ENCODE assay signal across 8 cellular contexts in genomic region chr10:114304566-114305421, GRCh38.
A peak's percentile ranks its signal among the peaks of the same experiment; 100 is the strongest.
DNase-seq lines count a peak whose midpoint lies in the region; ATAC-seq and TF ChIP-seq lines count a peak whose summit lies in the region.

No MANE protein-coding gene starts in this region.

- peaks cover 36% of the 10 kb centered on the region for H3K4me1 Mint-ChIP-seq in HFFc6 (ENCODE audit: low read depth)
- H3K4me1 Mint-ChIP-seq in activated CD4-positive, alpha-beta T cell treated with anti-CD3 and anti-CD28 coated beads, Interleukin-2, amount 10 ng/mL, durations not matched to agents 24 days and 14 days = peaks cover 16% of the 10 kb centered on the region
- H3K4me1 Mint-ChIP-seq in stimulated activated effector memory CD8-positive, alpha-beta T cell treated with anti-CD3 and anti-CD28 coated beads, Interleukin-12 subunit alpha, Interleukin-12 subunit beta, amount 100 ng/mL, for 72 hours = peaks cover 16% of the 10 kb centered on the region

- TF ChIP-seq CTCF in GM12874 (IDR thresholded peaks at IDR 0.05; ENCODE audit: insufficient read depth, low read depth, low read length) (peak; percentile 70), HFFc6 (IDR thresholded peaks at IDR 0.05) (peak; percentile 24; the same call in 1 of the 2 replicates)

- H3K4me3 Mint-ChIP-seq in HFFc6 = peak overlapping the region; percentile 86
- peak overlapping the region; percentile 86 for H3K4me3 Mint-ChIP-seq in activated CD4-positive, alpha-beta T cell treated with anti-CD3 and anti-CD28 coated beads, Interleukin-2, amount 10 ng/mL, durations not matched to agents 24 days and 14 days
- H3K4me3 Mint-ChIP-seq in stimulated activated effector memory CD8-positive, alpha-beta T cell treated with anti-CD3 and anti-CD28 coated beads, Interleukin-12 subunit alpha, Interleukin-12 subunit beta, amount 100 ng/mL, for 72 hours = peak overlapping the region; percentile 81

- peak overlapping the region; percentile 76 for H3K27ac Mint-ChIP-seq in HFFc6
- peak overlapping the region; percentile 60 for H3K27ac Mint-ChIP-seq in activated CD4-positive, alpha-beta T cell treated with anti-CD3 and anti-CD28 coated beads, Interleukin-2, amount 10 ng/mL, durations not matched to agents 24 days and 14 days
- H3K27ac Mint-ChIP-seq in stimulated activated effector memory CD8-positive, alpha-beta T cell treated with anti-CD3 and anti-CD28 coated beads, Interleukin-12 subunit alpha, Interleukin-12 subunit beta, amount 100 ng/mL, for 72 hours = peak overlapping the region; percentile 57

- no peaks in the 10 kb centered on the region for H3K9me3 ChIP-seq in muscle layer of colon (ENCODE audit: low read length)

- ATAC-seq in stimulated activated effector memory CD8-positive, alpha-beta T cell treated with anti-CD3 and anti-CD28 coated beads, Interleukin-12 subunit alpha, Interleukin-12 subunit beta, amount 100 ng/mL, for 72 hours = peak; percentile 79

- no peaks in the 10 kb centered on the region for H3K9me3 Mint-ChIP-seq in HFFc6
- no peaks in the 10 kb centered on the region for H3K9me3 Mint-ChIP-seq in activated CD4-positive, alpha-beta T cell treated with anti-CD3 and anti-CD28 coated beads, Interleukin-2, amount 10 ng/mL, durations not matched to agents 24 days and 14 days
- H3K9me3 Mint-ChIP-seq in stimulated activated effector memory CD8-positive, alpha-beta T cell treated with anti-CD3 and anti-CD28 coated beads, Interleukin-12 subunit alpha, Interleukin-12 subunit beta, amount 100 ng/mL, for 72 hours = no peaks in the 10 kb centered on the region

- no peaks in the 10 kb centered on the region for H3K36me3 Mint-ChIP-seq in HFFc6 (ENCODE audit: low read depth)
- no peaks in the 10 kb centered on the region for H3K36me3 Mint-ChIP-seq in activated CD4-positive, alpha-beta T cell treated with anti-CD3 and anti-CD28 coated beads, Interleukin-2, amount 10 ng/mL, durations not matched to agents 24 days and 14 days (ENCODE audit: low read depth)
- H3K36me3 Mint-ChIP-seq in stimulated activated effector memory CD8-positive, alpha-beta T cell treated with anti-CD3 and anti-CD28 coated beads, Interleukin-12 subunit alpha, Interleukin-12 subunit beta, amount 100 ng/mL, for 72 hours = no peaks in the 10 kb centered on the region

- no peaks in the 10 kb centered on the region for H3K27me3 ChIP-seq in muscle layer of colon (ENCODE audit: control insufficient read depth in 1 of 2, insufficient read depth in 2 of 2, low read length in 2 of 2)

- H3K27ac ChIP-seq in muscle layer of colon (ENCODE audit: low read depth, low read length) = no peak overlapping the region

- no peak overlapping the region for H3K9ac ChIP-seq in muscle layer of colon (ENCODE audit: low read length)

- DNase-seq in HFFc6 = no peak
- DNase-seq in NCI-H146 treated with DMSO at 0.1 percent for 48 hours (lab: John Stamatoyannopoulos, UW; ENCODE audit: unreplicated experiment) = peak; percentile 74
- peak; percentile 83 for DNase-seq in activated CD4-positive, alpha-beta T cell treated with anti-CD3 and anti-CD28 coated beads, Interleukin-2, amount 10 ng/mL, durations not matched to agents 24 days and 14 days
- peak; percentile 88 for DNase-seq in ecto neural progenitor cell (ENCODE audit: low spot score)
- DNase-seq in stimulated activated effector memory CD8-positive, alpha-beta T cell treated with anti-CD3 and anti-CD28 coated beads, Interleukin-12 subunit alpha, Interleukin-12 subunit beta, amount 100 ng/mL, for 72 hours (ENCODE audit: low spot score in 2 of 2) = peak; percentile 42 to 77
- DNase-seq in NCI-H226 = no peak

- peaks cover 8% of the 10 kb centered on the region for H3K36me3 ChIP-seq in muscle layer of colon (ENCODE audit: insufficient read depth, low read length)

- intact Hi-C loops in activated CD4-positive, alpha-beta T cell treated with anti-CD3 and anti-CD28 coated beads, Interleukin-2, amount 10 ng/mL, durations not matched to agents 24 days and 14 days (cut with micrococcal nuclease) = loop anchor here (1.0 to 10.0 kb wide), 7 partner anchors 98 to 828 kb away; partner anchors contain the start of genes AFAP1L2, CCDC186 and TDRD1

- H3K4me1 ChIP-seq in muscle layer of colon (ENCODE audit: insufficient read depth, low read length) = peaks cover 12% of the 10 kb centered on the region

- peaks cover 14% of the 10 kb centered on the region for H3K27me3 Mint-ChIP-seq in HFFc6 (ENCODE audit: insufficient read depth)
- no peaks in the 10 kb centered on the region for H3K27me3 Mint-ChIP-seq in activated CD4-positive, alpha-beta T cell treated with anti-CD3 and anti-CD28 coated beads, Interleukin-2, amount 10 ng/mL, durations not matched to agents 24 days and 14 days

- H3K4me3 ChIP-seq in muscle layer of colon (ENCODE audit: low read depth in 1 of 2, low read length in 2 of 2) = peak overlapping the region; percentile 38 to 49

Comparison
In these comparisons a context has a peak if more than half of its experiments do, and no peak if none do; other contexts are left out.
1. DNase-seq: peak in NCI-H146 treated with DMSO at 0.1 percent for 48 hours (single experiment), activated CD4-positive, alpha-beta T cell treated with anti-CD3 and anti-CD28 coated beads, Interleukin-2, amount 10 ng/mL, durations not matched to agents 24 days and 14 days (single experiment), ecto neural progenitor cell (single experiment) and stimulated activated effector memory CD8-positive, alpha-beta T cell treated with anti-CD3 and anti-CD28 coated beads, Interleukin-12 subunit alpha, Interleukin-12 subunit beta, amount 100 ng/mL, for 72 hours (2 of 2); none in HFFc6 (single experiment) and NCI-H226 (single experiment).
2. Peak in every context shown above with its lines, with median percentiles within 50 percentile points of each other: H3K27ac Mint-ChIP-seq and H3K4me3 Mint-ChIP-seq.